Comparison of ENCODE assay signal across 1 cellular context in the genomic region with DNA sequence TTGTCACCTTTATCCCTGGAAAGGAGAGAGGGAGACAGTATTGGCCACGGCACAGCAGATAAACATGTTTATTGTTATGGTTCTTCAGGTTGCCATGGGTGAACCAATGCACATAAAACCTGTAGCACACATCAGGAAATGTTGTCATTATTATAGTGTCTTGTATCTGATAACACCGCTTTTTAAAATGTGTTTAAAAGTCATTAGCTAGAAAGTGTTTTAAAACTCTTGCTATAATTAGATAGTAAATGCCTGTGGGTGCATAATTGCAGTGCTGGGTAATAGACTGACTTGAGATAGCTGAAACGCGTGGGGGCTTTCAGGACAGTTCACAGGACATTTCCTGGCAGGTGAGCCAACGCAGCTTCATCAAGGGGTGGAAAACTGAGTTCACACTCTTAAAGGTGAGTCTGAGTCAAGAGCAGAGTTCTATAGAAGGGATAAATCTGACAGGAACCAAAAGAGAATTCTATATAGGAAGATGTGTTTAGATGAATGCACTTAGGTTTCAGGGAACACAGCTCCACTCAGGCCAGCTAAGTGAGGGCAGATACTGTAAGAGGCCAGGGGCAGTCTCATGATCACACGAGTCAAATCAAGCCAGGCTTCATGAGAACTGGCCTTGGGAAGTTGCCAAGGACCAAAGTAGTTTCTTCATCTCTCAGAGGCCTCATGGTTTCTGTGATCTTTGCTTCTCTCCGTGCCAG.
A peak's percentile ranks its signal among the peaks of the same experiment; 100 is the strongest.
TF ChIP-seq lines count a peak whose summit lies in the region.

No MANE protein-coding gene starts in this region.

TF ChIP-seq in HepG2, 621 proteins besides CTCF, POLR2A, EP300 and RAD21 (continued from another document):
- TF ChIP-seq, protein P1, sequence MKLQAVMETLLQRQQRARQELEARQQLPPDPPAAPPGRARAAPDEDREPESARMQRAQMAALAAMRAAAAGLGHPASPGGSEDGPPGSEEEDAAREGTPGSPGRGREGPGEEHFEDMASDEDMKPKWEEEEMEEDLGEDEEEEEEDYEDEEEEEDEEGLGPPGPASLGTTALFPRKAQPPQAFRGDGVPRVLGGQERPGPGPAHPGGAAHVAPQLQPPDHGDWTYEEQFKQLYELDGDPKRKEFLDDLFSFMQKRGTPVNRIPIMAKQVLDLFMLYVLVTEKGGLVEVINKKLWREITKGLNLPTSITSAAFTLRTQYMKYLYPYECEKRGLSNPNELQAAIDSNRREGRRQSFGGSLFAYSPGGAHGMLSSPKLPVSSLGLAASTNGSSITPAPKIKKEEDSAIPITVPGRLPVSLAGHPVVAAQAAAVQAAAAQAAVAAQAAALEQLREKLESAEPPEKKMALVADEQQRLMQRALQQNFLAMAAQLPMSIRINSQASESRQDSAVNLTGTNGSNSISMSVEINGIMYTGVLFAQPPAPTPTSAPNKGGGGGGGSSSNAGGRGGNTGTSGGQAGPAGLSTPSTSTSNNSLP (IDR thresholded peaks at IDR 0.05; ENCODE audit: low read depth, low read length), result peak; percentile 51; the same call in 1 of the 2 replicates
- TF ChIP-seq ZNF746 (CRISPR knock-in tag; IDR thresholded peaks at IDR 0.05) (no peak), ZNF775 (CRISPR knock-in tag; IDR thresholded peaks at IDR 0.05; ENCODE audit: borderline replicate concordance) (0 out of 2 replicates have a peak, but pooled peaks have one; percentile 43), MEIS2 (CRISPR knock-in tag; IDR thresholded peaks at IDR 0.05) (no peak), GATAD2A (CRISPR knock-in tag; IDR thresholded peaks at IDR 0.05) (peak; percentile 52), FOSL2 (CRISPR knock-in tag; IDR thresholded peaks at IDR 0.05) (no peak), ZNF781 (CRISPR knock-in tag; IDR thresholded peaks at IDR 0.05; ENCODE audit: borderline replicate concordance, not compliant biosample characterization) (no peak), ZNF572 (CRISPR knock-in tag; IDR thresholded peaks at IDR 0.05) (no peak), JUNB (CRISPR knock-in tag; IDR thresholded peaks at IDR 0.05; ENCODE audit: borderline replicate concordance) (no peak), HMG20A (CRISPR knock-in tag; IDR thresholded peaks at IDR 0.05; ENCODE audit: borderline replicate concordance) (no peak), ZNF10 (CRISPR knock-in tag; IDR thresholded peaks at IDR 0.05; ENCODE audit: borderline replicate concordance, low read depth) (no peak), XRCC5 (optimal IDR thresholded peaks at IDR 0.05; ENCODE audit: low read length) (no peak), ZNF577 (CRISPR knock-in tag; IDR thresholded peaks at IDR 0.05; ENCODE audit: borderline replicate concordance, low read depth) (no peak), NFYB (CRISPR knock-in tag; IDR thresholded peaks at IDR 0.05) (no peak), CEBPB (IDR thresholded peaks at IDR 0.05; ENCODE audit: borderline replicate concordance, low read depth, low read length) (peak; percentile 12; the same call in 1 of the 2 replicates), MTA1 (CRISPR knock-in tag; IDR thresholded peaks at IDR 0.05; ENCODE audit: borderline replicate concordance) (no peak), TBX3 (IDR thresholded peaks at IDR 0.05; ENCODE audit: borderline replicate concordance) (peak; percentile 36; the same call in 1 of the 2 replicates), ZFY (CRISPR knock-in tag; IDR thresholded peaks at IDR 0.05) (0 out of 2 replicates have a peak, but pooled peaks have one; percentile 14), NCOA2 (CRISPR knock-in tag; IDR thresholded peaks at IDR 0.05) (no peak), ZZZ3 (CRISPR knock-in tag; IDR thresholded peaks at IDR 0.05; ENCODE audit: borderline replicate concordance) (no peak), ZNF614 (CRISPR knock-in tag; IDR thresholded peaks at IDR 0.05; ENCODE audit: borderline replicate concordance) (0 out of 2 replicates have a peak, but pooled peaks have one; percentile 41), HNF4A (CRISPR knock-in tag; IDR thresholded peaks at IDR 0.05) (0 out of 2 replicates have a peak, but pooled peaks have one; percentile 18), BORCS8-MEF2B (CRISPR knock-in tag; IDR thresholded peaks at IDR 0.05) (no peak), MTF2 (CRISPR knock-in tag; IDR thresholded peaks at IDR 0.05; ENCODE audit: borderline replicate concordance) (no peak), ZNF317 (CRISPR knock-in tag; IDR thresholded peaks at IDR 0.05) (peak; percentile 26; the same call in 1 of the 2 replicates), BRCA1 (CRISPR knock-in tag; IDR thresholded peaks at IDR 0.05) (no peak), FOXK1 (CRISPR knock-in tag; IDR thresholded peaks at IDR 0.05; ENCODE audit: borderline replicate concordance, low read depth) (peak; percentile 8; the same call in 1 of the 2 replicates), SKI (IDR thresholded peaks at IDR 0.05; ENCODE audit: partially characterized antibody) (no peak), MAZ (IDR thresholded peaks at IDR 0.05; ENCODE audit: borderline replicate concordance, low read depth, low read length) (no peak), MAZ (CRISPR knock-in tag; IDR thresholded peaks at IDR 0.05; ENCODE audit: low read depth) (no peak), HOXA3 (CRISPR knock-in tag; IDR thresholded peaks at IDR 0.05) (0 out of 2 replicates have a peak, but pooled peaks have one; percentile 18), MXI1 (IDR thresholded peaks at IDR 0.05; ENCODE audit: borderline replicate concordance, low read depth, low read length) (peak; percentile 31; the same call in 1 of the 3 replicates), RFX1 (IDR thresholded peaks at IDR 0.05) (peak; percentile 67), NFKB2 (CRISPR knock-in tag; IDR thresholded peaks at IDR 0.05; ENCODE audit: borderline replicate concordance) (no peak), SRY (CRISPR knock-in tag; IDR thresholded peaks at IDR 0.05) (no peak), POLR2G (IDR thresholded peaks at IDR 0.05; ENCODE audit: low read depth, low read length) (no peak), SOX6 (IDR thresholded peaks at IDR 0.05) (no peak), SOX6 (CRISPR knock-in tag; IDR thresholded peaks at IDR 0.05) (0 out of 2 replicates have a peak, but pooled peaks have one; percentile 8)
- TF ChIP-seq, protein P2, sequence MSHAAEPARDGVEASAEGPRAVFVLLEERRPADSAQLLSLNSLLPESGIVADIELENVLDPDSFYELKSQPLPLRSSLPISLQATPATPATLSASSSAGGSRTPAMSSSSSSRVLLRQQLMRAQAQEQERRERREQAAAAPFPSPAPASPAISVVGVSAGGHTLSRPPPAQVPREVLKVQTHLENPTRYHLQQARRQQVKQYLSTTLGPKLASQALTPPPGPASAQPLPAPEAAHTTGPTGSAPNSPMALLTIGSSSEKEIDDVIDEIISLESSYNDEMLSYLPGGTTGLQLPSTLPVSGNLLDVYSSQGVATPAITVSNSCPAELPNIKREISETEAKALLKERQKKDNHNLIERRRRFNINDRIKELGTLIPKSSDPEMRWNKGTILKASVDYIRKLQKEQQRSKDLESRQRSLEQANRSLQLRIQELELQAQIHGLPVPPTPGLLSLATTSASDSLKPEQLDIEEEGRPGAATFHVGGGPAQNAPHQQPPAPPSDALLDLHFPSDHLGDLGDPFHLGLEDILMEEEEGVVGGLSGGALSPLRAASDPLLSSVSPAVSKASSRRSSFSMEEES (CRISPR knock-in tag; IDR thresholded peaks at IDR 0.05), result 0 out of 2 replicates have a peak, but pooled peaks have one; percentile 58
- TF ChIP-seq, protein P3, sequence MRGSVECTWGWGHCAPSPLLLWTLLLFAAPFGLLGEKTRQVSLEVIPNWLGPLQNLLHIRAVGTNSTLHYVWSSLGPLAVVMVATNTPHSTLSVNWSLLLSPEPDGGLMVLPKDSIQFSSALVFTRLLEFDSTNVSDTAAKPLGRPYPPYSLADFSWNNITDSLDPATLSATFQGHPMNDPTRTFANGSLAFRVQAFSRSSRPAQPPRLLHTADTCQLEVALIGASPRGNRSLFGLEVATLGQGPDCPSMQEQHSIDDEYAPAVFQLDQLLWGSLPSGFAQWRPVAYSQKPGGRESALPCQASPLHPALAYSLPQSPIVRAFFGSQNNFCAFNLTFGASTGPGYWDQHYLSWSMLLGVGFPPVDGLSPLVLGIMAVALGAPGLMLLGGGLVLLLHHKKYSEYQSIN (CRISPR knock-in tag; IDR thresholded peaks at IDR 0.05; ENCODE audit: borderline replicate concordance), result no peak
- TF ChIP-seq, protein P4, sequence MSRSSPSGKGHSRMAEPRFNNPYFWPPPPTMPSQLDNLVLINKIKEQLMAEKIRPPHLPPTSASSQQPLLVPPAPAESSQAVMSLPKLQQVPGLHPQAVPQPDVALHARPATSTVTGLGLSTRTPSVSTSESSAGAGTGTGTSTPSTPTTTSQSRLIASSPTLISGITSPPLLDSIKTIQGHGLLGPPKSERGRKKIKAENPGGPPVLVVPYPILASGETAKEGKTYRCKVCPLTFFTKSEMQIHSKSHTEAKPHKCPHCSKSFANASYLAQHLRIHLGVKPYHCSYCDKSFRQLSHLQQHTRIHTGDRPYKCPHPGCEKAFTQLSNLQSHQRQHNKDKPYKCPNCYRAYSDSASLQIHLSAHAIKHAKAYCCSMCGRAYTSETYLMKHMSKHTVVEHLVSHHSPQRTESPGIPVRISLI (CRISPR knock-in tag; IDR thresholded peaks at IDR 0.05; ENCODE audit: borderline replicate concordance), result no peak
- TF ChIP-seq, protein P5, sequence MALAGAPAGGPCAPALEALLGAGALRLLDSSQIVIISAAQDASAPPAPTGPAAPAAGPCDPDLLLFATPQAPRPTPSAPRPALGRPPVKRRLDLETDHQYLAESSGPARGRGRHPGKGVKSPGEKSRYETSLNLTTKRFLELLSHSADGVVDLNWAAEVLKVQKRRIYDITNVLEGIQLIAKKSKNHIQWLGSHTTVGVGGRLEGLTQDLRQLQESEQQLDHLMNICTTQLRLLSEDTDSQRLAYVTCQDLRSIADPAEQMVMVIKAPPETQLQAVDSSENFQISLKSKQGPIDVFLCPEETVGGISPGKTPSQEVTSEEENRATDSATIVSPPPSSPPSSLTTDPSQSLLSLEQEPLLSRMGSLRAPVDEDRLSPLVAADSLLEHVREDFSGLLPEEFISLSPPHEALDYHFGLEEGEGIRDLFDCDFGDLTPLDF (CRISPR knock-in tag; IDR thresholded peaks at IDR 0.05), result no peak
- TF ChIP-seq, protein P6, sequence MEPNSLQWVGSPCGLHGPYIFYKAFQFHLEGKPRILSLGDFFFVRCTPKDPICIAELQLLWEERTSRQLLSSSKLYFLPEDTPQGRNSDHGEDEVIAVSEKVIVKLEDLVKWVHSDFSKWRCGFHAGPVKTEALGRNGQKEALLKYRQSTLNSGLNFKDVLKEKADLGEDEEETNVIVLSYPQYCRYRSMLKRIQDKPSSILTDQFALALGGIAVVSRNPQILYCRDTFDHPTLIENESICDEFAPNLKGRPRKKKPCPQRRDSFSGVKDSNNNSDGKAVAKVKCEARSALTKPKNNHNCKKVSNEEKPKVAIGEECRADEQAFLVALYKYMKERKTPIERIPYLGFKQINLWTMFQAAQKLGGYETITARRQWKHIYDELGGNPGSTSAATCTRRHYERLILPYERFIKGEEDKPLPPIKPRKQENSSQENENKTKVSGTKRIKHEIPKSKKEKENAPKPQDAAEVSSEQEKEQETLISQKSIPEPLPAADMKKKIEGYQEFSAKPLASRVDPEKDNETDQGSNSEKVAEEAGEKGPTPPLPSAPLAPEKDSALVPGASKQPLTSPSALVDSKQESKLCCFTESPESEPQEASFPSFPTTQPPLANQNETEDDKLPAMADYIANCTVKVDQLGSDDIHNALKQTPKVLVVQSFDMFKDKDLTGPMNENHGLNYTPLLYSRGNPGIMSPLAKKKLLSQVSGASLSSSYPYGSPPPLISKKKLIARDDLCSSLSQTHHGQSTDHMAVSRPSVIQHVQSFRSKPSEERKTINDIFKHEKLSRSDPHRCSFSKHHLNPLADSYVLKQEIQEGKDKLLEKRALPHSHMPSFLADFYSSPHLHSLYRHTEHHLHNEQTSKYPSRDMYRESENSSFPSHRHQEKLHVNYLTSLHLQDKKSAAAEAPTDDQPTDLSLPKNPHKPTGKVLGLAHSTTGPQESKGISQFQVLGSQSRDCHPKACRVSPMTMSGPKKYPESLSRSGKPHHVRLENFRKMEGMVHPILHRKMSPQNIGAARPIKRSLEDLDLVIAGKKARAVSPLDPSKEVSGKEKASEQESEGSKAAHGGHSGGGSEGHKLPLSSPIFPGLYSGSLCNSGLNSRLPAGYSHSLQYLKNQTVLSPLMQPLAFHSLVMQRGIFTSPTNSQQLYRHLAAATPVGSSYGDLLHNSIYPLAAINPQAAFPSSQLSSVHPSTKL (CRISPR knock-in tag; IDR thresholded peaks at IDR 0.05), result peak; percentile 43
